ENCODE assay signal across 24 cellular contexts in genomic region chr19:43461303-43461702, GRCh38. TPM values are rescaled to one million over a fixed set of nuclear protein-coding genes. Genes with fewer than 3 reads are reported as not detected.
A peak's percentile ranks its signal among the peaks of the same experiment; 100 is the strongest.
DNase-seq lines count a peak whose midpoint lies in the region; ATAC-seq, FAIRE-seq and TF ChIP-seq lines count a peak whose summit lies in the region.
"Had no signal": no experiment of that assay in that cellular context is flagged by ENCODE, and none has a peak within 500 bp of the region (broad histone marks: within the 10 kb centered on the region; RNA-seq: fewer than 3 reads in every experiment).

No MANE protein-coding gene starts in this region.

- in situ Hi-C loops in HepG2 (cut with HindIII; ENCODE audit: extremely low pct_ligation_motif_present, low pct_unique_long_range_greater_than_20kb): no loop called here

- H3K9me3 Mint-ChIP-seq in activated T-helper 17 cell treated with anti-CD3 and anti-CD28 coated beads, Interleukin-2, amount 50 U/mL, for 72 hours: no peaks in the 10 kb centered on the region
- H3K9me3 Mint-ChIP-seq in naive thymus-derived CD8-positive, alpha-beta T cell: no peaks in the 10 kb centered on the region
- no peaks in the 10 kb centered on the region for H3K9me3 Mint-ChIP-seq in type B pancreatic cell
- H3K9me3 Mint-ChIP-seq: GM23338, IgD-negative memory B cell had no signal

- H3K9ac ChIP-seq in HepG2 (ENCODE audit: insufficient read depth, low read depth, low read length): no peak overlapping the region

- CTCF ChIA-PET in HepG2 (lab: Yijun Ruan, JAX; ENCODE audit: low intra/inter-chr PET ratio, low total read pairs): no interaction called here

- H3K27me3 Mint-ChIP-seq in activated T-helper 17 cell treated with anti-CD3 and anti-CD28 coated beads, Interleukin-2, amount 50 U/mL, for 72 hours: no peaks in the 10 kb centered on the region
- no peaks in the 10 kb centered on the region for H3K27me3 Mint-ChIP-seq in naive thymus-derived CD8-positive, alpha-beta T cell
- peaks cover 3% of the 10 kb centered on the region for H3K27me3 Mint-ChIP-seq in type B pancreatic cell
- H3K27me3 Mint-ChIP-seq: IgD-negative memory B cell had no signal

- peak overlapping the region; percentile 82 for H3K4me3 Mint-ChIP-seq in activated T-helper 17 cell treated with anti-CD3 and anti-CD28 coated beads, Interleukin-2, amount 50 U/mL, for 72 hours
- peak overlapping the region in 6 of 10 donors; percentile 18 to 90 (median 66) for H3K4me3 Mint-ChIP-seq in naive thymus-derived CD8-positive, alpha-beta T cell
- peak overlapping the region; percentile 41 for H3K4me3 Mint-ChIP-seq in type B pancreatic cell

- TF ChIP-seq CTCF in HepG2 (CRISPR knock-in tag; IDR thresholded peaks at IDR 0.05): no peak
- no peak for TF ChIP-seq CTCF in right lobe of liver (IDR thresholded peaks at IDR 0.05)
- TF ChIP-seq CTCF in type B pancreatic cell (conservative IDR thresholded peaks at IDR 0.05): no peak

- no peak overlapping the region for H2AFZ ChIP-seq in HepG2 (ENCODE audit: low read length)
- H2AFZ ChIP-seq: GM23338 had no signal

- H3K4me1 Mint-ChIP-seq in activated T-helper 17 cell treated with anti-CD3 and anti-CD28 coated beads, Interleukin-2, amount 50 U/mL, for 72 hours: peaks cover 12% of the 10 kb centered on the region
- H3K4me1 Mint-ChIP-seq in naive thymus-derived CD8-positive, alpha-beta T cell: peaks cover 27 to 47% (median 38%) of the 10 kb centered on the region in 4 donors
- H3K4me1 Mint-ChIP-seq in type B pancreatic cell (ENCODE audit: unreplicated experiment): peaks cover 13% of the 10 kb centered on the region

- H3K36me3 ChIP-seq in HepG2 (replicated peaks in 1 of 2; ENCODE audit: control insufficient read depth in 1 of 2, insufficient read depth in 2 of 2, low read length in 2 of 2): no peaks in the 10 kb centered on the region
- H3K36me3 ChIP-seq in right lobe of liver: no peaks in the 10 kb centered on the region

- H3K9me3 ChIP-seq in HepG2 (ENCODE audit: low read length): no peaks in the 10 kb centered on the region
- H3K9me3 ChIP-seq in right lobe of liver: no peaks in the 10 kb centered on the region

- TF ChIP-seq EP300 in HepG2 (IDR thresholded peaks at IDR 0.05; ENCODE audit: low read depth in 2 of 2, low read length in 2 of 2) (no peak), HepG2 (CRISPR knock-in tag; IDR thresholded peaks at IDR 0.05; ENCODE audit: borderline replicate concordance) (no peak)

- no peaks in the 10 kb centered on the region for H3K36me3 Mint-ChIP-seq in activated T-helper 17 cell treated with anti-CD3 and anti-CD28 coated beads, Interleukin-2, amount 50 U/mL, for 72 hours (ENCODE audit: low read depth)
- H3K36me3 Mint-ChIP-seq in naive thymus-derived CD8-positive, alpha-beta T cell: peaks cover 0 to 2% (median 0%) of the 10 kb centered on the region in 3 donors
- no peaks in the 10 kb centered on the region for H3K36me3 Mint-ChIP-seq in type B pancreatic cell

- H3K27me3 ChIP-seq in HepG2 (ENCODE audit: control insufficient read depth in 1 of 2, insufficient read depth in 2 of 2, low read length in 2 of 2) (no peaks in the 10 kb centered on the region), right lobe of liver (no peaks in the 10 kb centered on the region)

- no peaks in the 10 kb centered on the region for H3K79me2 ChIP-seq in HepG2 (ENCODE audit: insufficient read depth, low read length)

- no peak for DNase-seq in HepG2 (ENCODE audit: low spot score)
- DNase-seq in right lobe of liver: no peak
- DNase-seq in naive thymus-derived CD8-positive, alpha-beta T cell: no peak
- no peak for DNase-seq in type B pancreatic cell (ENCODE audit: extremely low spot score, unreplicated experiment)
- DNase-seq in NK-92 treated with Interleukin-12 subunit alpha and Interleukin-12 subunit beta, amount 100 ng/mL, for 24 hours (lab: John Stamatoyannopoulos, UW): no peak
- DNase-seq in stimulated activated CD4-positive, alpha-beta T cell treated with anti-CD3 and anti-CD28 coated beads, Interleukin-1b, Interleukin-23, amount 100 ng/mL, for 48 hours: no peak
- DNase-seq: DMS 273 treated with DMSO at 0.1 percent for 48 hours, GF-D8, NCI-H1105 treated with DMSO at 0.1 percent for 48 hours, NCI-H1694 treated with DMSO at 0.1 percent for 48 hours, NCI-H226, NCI-H524 treated with DMSO at 0.1 percent for 48 hours had no signal

- H3K4me3 ChIP-seq in HepG2 (replicated peaks in 1 of 3; ENCODE audit: insufficient read depth in 1 of 3, low read depth in 2 of 3, low read length in 3 of 3) (no peak overlapping the region), right lobe of liver (no peak overlapping the region)
- H3K4me3 ChIP-seq: GM23338 had no signal

- no peak for TF ChIP-seq RAD21 in HepG2 (CRISPR knock-in tag; IDR thresholded peaks at IDR 0.05)

- H3K27ac ChIP-seq in HepG2 (ENCODE audit: extremely low read length, insufficient read depth, low read length) (no peak overlapping the region), right lobe of liver (no peak overlapping the region)

- 89% methylated on average over 12 of the region's 12 CpGs for WGBS in HepG2 (ENCODE audit: low lambda C conversion rate)
- 92% methylated on average over 2 of the region's 12 CpGs for WGBS in right lobe of liver (ENCODE audit: insufficient coverage, low coverage, low lambda C conversion rate, missing lambda C conversion rate)

- H3K4me2 ChIP-seq in HepG2 (ENCODE audit: low read depth, low read length): 0 out of 2 replicates have a peak overlapping the region, but pooled peaks have one; percentile 57

- intact Hi-C loops in HepG2 (cut with micrococcal nuclease; ENCODE audit: unreplicated experiment) (no loop called here), right lobe of liver (cut with DNase I) (no loop called here)

- BruUV-seq in HepG2 (replicated peaks; lab: Mats Ljungman, UMichigan): no TSS peak

- TF ChIP-seq POLR2A in HepG2 (IDR thresholded peaks at IDR 0.05; ENCODE audit: insufficient read depth in 1 of 2, low read depth in 2 of 2, low read length in 2 of 2) (no peak), right lobe of liver (IDR thresholded peaks at IDR 0.05) (no peak)

- H3K4me1 ChIP-seq in HepG2 (ENCODE audit: insufficient read depth, low read length): peaks cover 33% of the 10 kb centered on the region
- peaks cover 0 to 11% (median 3%) of the 10 kb centered on the region in 4 donors for H3K4me1 ChIP-seq in right lobe of liver

- ATAC-seq in HepG2 (no peak), right lobe of liver (no peak)
- ATAC-seq in activated T-helper 17 cell treated with anti-CD3 and anti-CD28 coated beads, Interleukin-2, amount 50 U/mL, for 72 hours (replicated peaks): no peak
- ATAC-seq in naive thymus-derived CD8-positive, alpha-beta T cell: no peak
- ATAC-seq: GM23338, HCT116, Panc1 had no signal

- FAIRE-seq in HepG2 (lab: Jason Lieb, UNC): no peak
- FAIRE-seq: GM12891, GM18507 had no signal

- H3K27ac Mint-ChIP-seq in activated T-helper 17 cell treated with anti-CD3 and anti-CD28 coated beads, Interleukin-2, amount 50 U/mL, for 72 hours: no peak overlapping the region
- peak overlapping the region in 9 of 10 donors; percentile 9 to 92 (median 55) for H3K27ac Mint-ChIP-seq in naive thymus-derived CD8-positive, alpha-beta T cell
- H3K27ac Mint-ChIP-seq in type B pancreatic cell: peak overlapping the region; percentile 48
- H3K27ac Mint-ChIP-seq: GM23338 had no signal

- POLR2A ChIA-PET in HepG2 (lab: Yijun Ruan, JAX): interaction anchor here (2.0 kb wide), 1 partner anchor 43 kb away, joined by 11 read pairs; the partner anchor contains the start of gene PHLDB3
- POLR2A ChIA-PET in naive thymus-derived CD8-positive, alpha-beta T cell (lab: Charles Lee): interaction anchor here (0.6 to 2.0 kb wide), 2 partner anchors 13 to 58 kb away, joined by 5 to 6 read pairs; no protein-coding TSS in a partner anchor

- no peaks in the 10 kb centered on the region for H4K20me1 ChIP-seq in HepG2 (ENCODE audit: insufficient read depth, low read length)

RNA-seq across cellular contexts. Expression of gene LYPD3, which starts 4.1 kb away (rescaled TPM):
- 0.15 and 0.51 TPM in 2 replicates for total RNA-seq in HepG2 (2016; rRNA removed; fragmentation: Illumina TruSeq; extraction: Trizol)
- 0.20 TPM in 1 of 2 replicates, not detected in the other for total RNA-seq in HepG2 (2016; cell fraction: cytosol; rRNA removed; fragmentation: Illumina TruSeq; extraction: Trizol; ENCODE audit: low read depth)
- 0.24 and 0.35 TPM in 2 replicates for total RNA-seq in HepG2 (2016; cell fraction: insoluble cytoplasmic fraction; rRNA removed; fragmentation: Illumina TruSeq; extraction: Trizol)
- 0.25 and 0.38 TPM in 2 replicates for total RNA-seq in HepG2 (2016; cell fraction: membrane; rRNA removed; fragmentation: Illumina TruSeq; extraction: Trizol)
- total RNA-seq in HepG2 (2016; cell fraction: nucleus; rRNA removed; fragmentation: Illumina TruSeq; extraction: Trizol): 0.28 and 1.0 TPM in 2 replicates
- 1.5 and 2.6 TPM in 2 replicates for polyA plus RNA-seq in HepG2 (2011; rRNA removed)
- 1.6 and 2.4 TPM in 2 replicates for polyA plus RNA-seq in HepG2 (2011; cell fraction: cytosol; rRNA removed)
- 2.4 and 2.8 TPM in 2 replicates for polyA plus RNA-seq in HepG2 (2011; cell fraction: nucleus; rRNA removed)
- 1.6 and 1.9 TPM in 2 replicates for polyA plus RNA-seq in HepG2 (2012)
- polyA plus RNA-seq in HepG2 (2016; cell fraction: cytosol; fragmentation: Illumina TruSeq; extraction: Trizol; ENCODE audit: low read depth): 0.33 and 0.83 TPM in 2 replicates
- polyA plus RNA-seq in HepG2 (2016; cell fraction: insoluble cytoplasmic fraction; fragmentation: Illumina TruSeq; extraction: Trizol; ENCODE audit: low read depth): 0.90 and 1.0 TPM in 2 replicates
- 0.80 and 1.0 TPM in 2 replicates for polyA plus RNA-seq in HepG2 (2016; cell fraction: membrane; fragmentation: Illumina TruSeq; extraction: Trizol; ENCODE audit: low read depth)
- 1.1 and 1.2 TPM in 2 replicates for polyA plus RNA-seq in HepG2 (2016; cell fraction: nucleus; fragmentation: Illumina TruSeq; extraction: Trizol; ENCODE audit: insufficient read depth, low read depth)
- polyA minus RNA-seq in HepG2 (2011; rRNA and poly(A)+ RNA removed; ENCODE audit: low replicate concordance): 2.5 and 11.3 TPM in 2 replicates
- polyA minus RNA-seq in HepG2 (2011; cell fraction: cytosol; rRNA and poly(A)+ RNA removed): 0.69 and 0.70 TPM in 2 replicates
- polyA minus RNA-seq in HepG2 (2011; cell fraction: nucleus; rRNA and poly(A)+ RNA removed): 0.77 and 0.99 TPM in 2 replicates
- total RNA-seq in right lobe of liver: under 1 TPM in 4 of 6 experiments, not detected in 2; 0.20 to 0.28 (median 0.25) TPM
- 1 to 10 TPM; 1.0 to 3.0 TPM for total RNA-seq in activated T-helper 17 cell treated with anti-CD3 and anti-CD28 coated beads, Interleukin-2, amount 50 U/mL, for 72 hours
- 1 to 10 TPM; 5.4 to 6.1 TPM for total RNA-seq in naive thymus-derived CD8-positive, alpha-beta T cell
- 1 to 10 TPM; 6.2 to 9.3 (median 8.3) TPM for polyA plus RNA-seq in naive thymus-derived CD8-positive, alpha-beta T cell
- 13.3 and 66.4 TPM in 2 replicates for total RNA-seq in type B pancreatic cell (ENCODE audit: low replicate concordance)

RNA-seq across cellular contexts. Expression of gene PHLDB3, which starts 43.2 kb away (rescaled TPM):
- total RNA-seq in HepG2 (2016; rRNA removed; fragmentation: Illumina TruSeq; extraction: Trizol) (9.0 and 14.5 TPM in 2 replicates), right lobe of liver (10 to 100 TPM in 5 of 6 experiments, 1 to 10 TPM in 1; 9.6 to 15.0 (median 11.1) TPM), type B pancreatic cell (ENCODE audit: low replicate concordance) (37.9 and 114 TPM in 2 replicates)
- 2.3 and 3.9 TPM in 2 replicates for total RNA-seq in HepG2 (2016; cell fraction: cytosol; rRNA removed; fragmentation: Illumina TruSeq; extraction: Trizol; ENCODE audit: low read depth)
- total RNA-seq in HepG2 (2016; cell fraction: insoluble cytoplasmic fraction; rRNA removed; fragmentation: Illumina TruSeq; extraction: Trizol): 7.0 and 14.8 TPM in 2 replicates
- 4.8 and 4.9 TPM in 2 replicates for total RNA-seq in HepG2 (2016; cell fraction: membrane; rRNA removed; fragmentation: Illumina TruSeq; extraction: Trizol)
- total RNA-seq in HepG2 (2016; cell fraction: nucleus; rRNA removed; fragmentation: Illumina TruSeq; extraction: Trizol): 14.9 and 15.3 TPM in 2 replicates
- polyA plus RNA-seq in HepG2 (2011; rRNA removed): 11.3 and 14.2 TPM in 2 replicates
- 7.0 and 9.5 TPM in 2 replicates for polyA plus RNA-seq in HepG2 (2011; cell fraction: cytosol; rRNA removed)
- 48.5 and 59.0 TPM in 2 replicates for polyA plus RNA-seq in HepG2 (2011; cell fraction: nucleus; rRNA removed)
- 9.8 and 10.4 TPM in 2 replicates for polyA plus RNA-seq in HepG2 (2012)
- 2.9 and 3.2 TPM in 2 replicates for polyA plus RNA-seq in HepG2 (2016; cell fraction: cytosol; fragmentation: Illumina TruSeq; extraction: Trizol; ENCODE audit: low read depth)
- 10.2 and 10.8 TPM in 2 replicates for polyA plus RNA-seq in HepG2 (2016; cell fraction: insoluble cytoplasmic fraction; fragmentation: Illumina TruSeq; extraction: Trizol; ENCODE audit: low read depth)
- polyA plus RNA-seq in HepG2 (2016; cell fraction: membrane; fragmentation: Illumina TruSeq; extraction: Trizol; ENCODE audit: low read depth): 3.5 and 4.6 TPM in 2 replicates
- 27.3 and 35.6 TPM in 2 replicates for polyA plus RNA-seq in HepG2 (2016; cell fraction: nucleus; fragmentation: Illumina TruSeq; extraction: Trizol; ENCODE audit: insufficient read depth, low read depth)
- 4.6 and 12.1 TPM in 2 replicates for polyA minus RNA-seq in HepG2 (2011; rRNA and poly(A)+ RNA removed; ENCODE audit: low replicate concordance)
- 8.2 and 9.8 TPM in 2 replicates for polyA minus RNA-seq in HepG2 (2011; cell fraction: cytosol; rRNA and poly(A)+ RNA removed)
- 19.8 and 21.6 TPM in 2 replicates for polyA minus RNA-seq in HepG2 (2011; cell fraction: nucleus; rRNA and poly(A)+ RNA removed)
- 10 to 100 TPM; 16.7 to 25.5 TPM for total RNA-seq in activated T-helper 17 cell treated with anti-CD3 and anti-CD28 coated beads, Interleukin-2, amount 50 U/mL, for 72 hours
- total RNA-seq in naive thymus-derived CD8-positive, alpha-beta T cell: 10 to 100 TPM; 46.0 to 48.6 TPM
- 1 to 10 TPM; 3.5 to 7.2 (median 4.5) TPM for polyA plus RNA-seq in naive thymus-derived CD8-positive, alpha-beta T cell

RNA-seq across cellular contexts. Expression of gene TEX101, which starts 46.6 kb away (rescaled TPM):
- not detected in 2 replicates for total RNA-seq in HepG2 (2016; rRNA removed; fragmentation: Illumina TruSeq; extraction: Trizol)
- not detected in 2 replicates for total RNA-seq in HepG2 (2016; cell fraction: cytosol; rRNA removed; fragmentation: Illumina TruSeq; extraction: Trizol; ENCODE audit: low read depth)
- total RNA-seq in HepG2 (2016; cell fraction: insoluble cytoplasmic fraction; rRNA removed; fragmentation: Illumina TruSeq; extraction: Trizol): not detected in 2 replicates
- not detected in 2 replicates for total RNA-seq in HepG2 (2016; cell fraction: membrane; rRNA removed; fragmentation: Illumina TruSeq; extraction: Trizol)
- not detected in 2 replicates for total RNA-seq in HepG2 (2016; cell fraction: nucleus; rRNA removed; fragmentation: Illumina TruSeq; extraction: Trizol)
- not detected in 2 replicates for polyA plus RNA-seq in HepG2 (2011; rRNA removed)
- polyA plus RNA-seq in HepG2 (2011; cell fraction: cytosol; rRNA removed): not detected in 2 replicates
- not detected in 2 replicates for polyA plus RNA-seq in HepG2 (2011; cell fraction: nucleus; rRNA removed)
- not detected in 2 replicates for polyA plus RNA-seq in HepG2 (2012)
- polyA plus RNA-seq in HepG2 (2016; cell fraction: cytosol; fragmentation: Illumina TruSeq; extraction: Trizol; ENCODE audit: low read depth): not detected in 2 replicates
- polyA plus RNA-seq in HepG2 (2016; cell fraction: insoluble cytoplasmic fraction; fragmentation: Illumina TruSeq; extraction: Trizol; ENCODE audit: low read depth): not detected in 2 replicates
- polyA plus RNA-seq in HepG2 (2016; cell fraction: membrane; fragmentation: Illumina TruSeq; extraction: Trizol; ENCODE audit: low read depth): not detected in 2 replicates
- not detected in 2 replicates for polyA plus RNA-seq in HepG2 (2016; cell fraction: nucleus; fragmentation: Illumina TruSeq; extraction: Trizol; ENCODE audit: insufficient read depth, low read depth)
- polyA minus RNA-seq in HepG2 (2011; rRNA and poly(A)+ RNA removed; ENCODE audit: low replicate concordance): not detected in 2 replicates
- polyA minus RNA-seq in HepG2 (2011; cell fraction: cytosol; rRNA and poly(A)+ RNA removed): not detected in 2 replicates
- polyA minus RNA-seq in HepG2 (2011; cell fraction: nucleus; rRNA and poly(A)+ RNA removed): not detected in 2 replicates
- not detected for total RNA-seq in right lobe of liver
- not detected for total RNA-seq in activated T-helper 17 cell treated with anti-CD3 and anti-CD28 coated beads, Interleukin-2, amount 50 U/mL, for 72 hours
- not detected for total RNA-seq in naive thymus-derived CD8-positive, alpha-beta T cell
- not detected for polyA plus RNA-seq in naive thymus-derived CD8-positive, alpha-beta T cell
- not detected in 2 replicates for total RNA-seq in type B pancreatic cell (ENCODE audit: low replicate concordance)
- total RNA-seq: Daoy, GM23338, HT-29, LHCN-M2 had no signal
- polyA plus RNA-seq: AG04450, BJ, GM23338, IgD-negative memory B cell had no signal
